ENCODE assay signal across 9 cellular contexts in genomic region chr12:92297932-92298681, GRCh38.
DNase-seq lines count a peak whose midpoint lies in the region; ATAC-seq and TF ChIP-seq lines count a peak whose summit lies in the region.
"Had no signal": no experiment of that assay in that cellular context is flagged by ENCODE, and none has a peak within 500 bp of the region (broad histone marks: within the 10 kb centered on the region; RNA-seq: fewer than 3 reads in every experiment).

No MANE protein-coding gene starts in this region.

- no peak overlapping the region for H3K4me3 ChIP-seq in lower lobe of right lung

- H3K4me1 ChIP-seq in lower lobe of right lung, result peaks cover 20% of the 10 kb centered on the region

- H3K27me3 Mint-ChIP-seq in activated T-helper 1 cell treated with anti-CD3 and anti-CD28 coated beads, Interleukin-12 subunit alpha, Interleukin-12 subunit beta, Interleukin-2, Interleukin-4 antibody, amounts not matched to agents 30 ng/mL and 10 ng/mL and 1 ng/mL, durations not matched to agents 14 hours and 24 hours and 36 hours (ENCODE audit: insufficient read depth), result no peaks in the 10 kb centered on the region

- H3K36me3 ChIP-seq in lower lobe of right lung, result no peaks in the 10 kb centered on the region

- H3K27ac ChIP-seq in lower lobe of right lung, result peak overlapping the region; percentile 13

- peak overlapping the region; percentile 88 for H3K27ac Mint-ChIP-seq in activated T-helper 1 cell treated with anti-CD3 and anti-CD28 coated beads, Interleukin-12 subunit alpha, Interleukin-12 subunit beta, Interleukin-2, Interleukin-4 antibody, amounts not matched to agents 30 ng/mL and 10 ng/mL and 1 ng/mL, durations not matched to agents 14 hours and 24 hours and 36 hours

- H3K9me3 Mint-ChIP-seq in activated T-helper 1 cell treated with anti-CD3 and anti-CD28 coated beads, Interleukin-12 subunit alpha, Interleukin-12 subunit beta, Interleukin-2, Interleukin-4 antibody, amounts not matched to agents 30 ng/mL and 10 ng/mL and 1 ng/mL, durations not matched to agents 14 hours and 24 hours and 36 hours, result peaks cover 11% of the 10 kb centered on the region

- ATAC-seq in lower lobe of right lung (peak; percentile 46 to 49), GM21515 (IDR thresholded peaks at IDR 0.05; ENCODE audit: unreplicated experiment) (no peak)
- ATAC-seq: left colon had no signal

- peak; percentile 76 for DNase-seq in AG20443 (ENCODE audit: low spot score)
- DNase-seq in H4 (ENCODE audit: low spot score), result peak; percentile 31
- peak; percentile 7 for DNase-seq in activated T-helper 1 cell treated with anti-CD3 and anti-CD28 coated beads, Interleukin-12 subunit alpha, Interleukin-12 subunit beta, Interleukin-2, Interleukin-4 antibody, amounts not matched to agents 30 ng/mL and 10 ng/mL and 1 ng/mL, durations not matched to agents 14 hours and 24 hours and 36 hours (ENCODE audit: low spot score)
- DNase-seq in lower lobe of right lung, result no peak
- DNase-seq in RKO (ENCODE audit: low spot score), result no peak
- DNase-seq in KG1 (lab: John Stamatoyannopoulos, UW), result no peak
- no peak for DNase-seq in HuH-7.5 (ENCODE audit: low spot score)
- DNase-seq: left colon had no signal

- intact Hi-C loops in activated T-helper 1 cell treated with anti-CD3 and anti-CD28 coated beads, Interleukin-12 subunit alpha, Interleukin-12 subunit beta, Interleukin-2, Interleukin-4 antibody, amounts not matched to agents 30 ng/mL and 10 ng/mL and 1 ng/mL, durations not matched to agents 14 hours and 24 hours and 36 hours (cut with micrococcal nuclease), result loop anchor here (2.0 to 5.0 kb wide), 4 partner anchors 64 to 151 kb away; no protein-coding TSS in a partner anchor
- intact Hi-C loops in lower lobe of right lung (cut with DNase I), result no loop called here

- TF ChIP-seq CTCF in lower lobe of right lung (IDR thresholded peaks at IDR 0.05), result no peak

- H3K4me1 Mint-ChIP-seq in activated T-helper 1 cell treated with anti-CD3 and anti-CD28 coated beads, Interleukin-12 subunit alpha, Interleukin-12 subunit beta, Interleukin-2, Interleukin-4 antibody, amounts not matched to agents 30 ng/mL and 10 ng/mL and 1 ng/mL, durations not matched to agents 14 hours and 24 hours and 36 hours (ENCODE audit: low read depth), result no peaks in the 10 kb centered on the region

- H3K27me3 ChIP-seq in lower lobe of right lung (ENCODE audit: low read depth), result no peaks in the 10 kb centered on the region

- no peaks in the 10 kb centered on the region for H3K9me3 ChIP-seq in lower lobe of right lung

- H3K36me3 Mint-ChIP-seq in activated T-helper 1 cell treated with anti-CD3 and anti-CD28 coated beads, Interleukin-12 subunit alpha, Interleukin-12 subunit beta, Interleukin-2, Interleukin-4 antibody, amounts not matched to agents 30 ng/mL and 10 ng/mL and 1 ng/mL, durations not matched to agents 14 hours and 24 hours and 36 hours (ENCODE audit: low read depth), result peaks cover 6% of the 10 kb centered on the region

- peak overlapping the region; percentile 49 for H3K4me3 Mint-ChIP-seq in activated T-helper 1 cell treated with anti-CD3 and anti-CD28 coated beads, Interleukin-12 subunit alpha, Interleukin-12 subunit beta, Interleukin-2, Interleukin-4 antibody, amounts not matched to agents 30 ng/mL and 10 ng/mL and 1 ng/mL, durations not matched to agents 14 hours and 24 hours and 36 hours

Comparison
In these comparisons a context has a peak if more than half of its experiments do, and no peak if none do; other contexts are left out.
1. DNase-seq: peak in AG20443 (single experiment), H4 (single experiment) and activated T-helper 1 cell treated with anti-CD3 and anti-CD28 coated beads, Interleukin-12 subunit alpha, Interleukin-12 subunit beta, Interleukin-2, Interleukin-4 antibody, amounts not matched to agents 30 ng/mL and 10 ng/mL and 1 ng/mL, durations not matched to agents 14 hours and 24 hours and 36 hours (single experiment); none in lower lobe of right lung (single experiment), RKO (single experiment), KG1 (single experiment) and HuH-7.5 (single experiment).